ENCODE assay signal across 7 cellular contexts in the genomic region with DNA sequence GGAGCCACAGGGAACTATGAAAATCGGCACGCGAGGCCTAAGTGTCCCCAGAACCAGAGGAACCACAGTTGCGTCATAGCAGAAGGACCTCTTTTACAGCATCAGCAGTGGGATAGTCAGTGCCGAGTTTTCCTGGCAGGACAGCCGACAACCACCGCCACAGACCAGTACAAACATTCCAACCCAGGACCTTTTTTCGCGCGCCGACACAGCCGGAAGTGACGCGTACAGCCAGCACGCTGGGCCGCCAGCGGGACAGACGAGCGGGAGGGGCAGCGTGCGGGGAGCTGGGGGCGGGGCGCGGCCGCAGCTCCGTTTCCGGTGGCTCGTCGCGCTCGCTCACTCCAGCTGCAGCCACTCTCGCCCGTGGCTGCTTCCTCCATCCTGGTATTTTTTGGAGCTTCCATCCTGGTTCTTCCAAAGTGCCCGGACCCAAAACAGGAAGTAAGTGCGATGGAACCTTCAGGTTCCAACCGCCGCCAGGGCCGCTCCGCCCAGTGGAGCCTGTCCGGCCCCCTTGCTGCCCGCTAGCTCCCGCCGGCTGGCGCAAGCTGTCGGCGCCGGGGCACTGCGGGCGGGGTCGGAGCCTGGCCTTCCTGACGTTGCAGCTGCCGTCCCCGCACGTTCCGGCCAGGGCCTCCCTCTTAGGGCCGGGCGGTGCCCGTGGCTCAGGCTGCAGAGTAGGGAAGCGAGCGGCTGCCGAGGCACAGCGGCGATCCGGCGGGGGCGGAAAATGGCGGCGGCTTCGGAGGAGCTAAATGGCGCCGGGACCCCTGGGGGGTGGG. TPM values are rescaled to one million over a fixed set of nuclear protein-coding genes. Genes with fewer than 3 reads are reported as not detected.
DNase-seq lines count a peak whose midpoint lies in the region; ATAC-seq, FAIRE-seq and TF ChIP-seq lines count a peak whose summit lies in the region.

A gene with protein sequence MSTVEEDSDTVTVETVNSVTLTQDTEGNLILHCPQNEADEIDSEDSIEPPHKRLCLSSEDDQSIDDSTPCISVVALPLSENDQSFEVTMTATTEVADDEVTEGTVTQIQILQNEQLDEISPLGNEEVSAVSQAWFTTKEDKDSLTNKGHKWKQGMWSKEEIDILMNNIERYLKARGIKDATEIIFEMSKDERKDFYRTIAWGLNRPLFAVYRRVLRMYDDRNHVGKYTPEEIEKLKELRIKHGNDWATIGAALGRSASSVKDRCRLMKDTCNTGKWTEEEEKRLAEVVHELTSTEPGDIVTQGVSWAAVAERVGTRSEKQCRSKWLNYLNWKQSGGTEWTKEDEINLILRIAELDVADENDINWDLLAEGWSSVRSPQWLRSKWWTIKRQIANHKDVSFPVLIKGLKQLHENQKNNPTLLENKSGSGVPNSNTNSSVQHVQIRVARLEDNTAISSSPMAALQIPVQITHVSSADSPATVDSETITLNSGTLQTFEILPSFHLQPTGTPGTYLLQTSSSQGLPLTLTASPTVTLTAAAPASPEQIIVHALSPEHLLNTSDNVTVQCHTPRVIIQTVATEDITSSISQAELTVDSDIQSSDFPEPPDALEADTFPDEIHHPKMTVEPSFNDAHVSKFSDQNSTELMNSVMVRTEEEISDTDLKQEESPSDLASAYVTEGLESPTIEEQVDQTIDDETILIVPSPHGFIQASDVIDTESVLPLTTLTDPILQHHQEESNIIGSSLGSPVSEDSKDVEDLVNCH (plus strand): TSS at position 342 of the 785 bp plus-strand sequence. CDS start 12,489 bp downstream, outside the sequence.

- H3K36me3 ChIP-seq in hepatocyte (replicated peaks; ENCODE audit: insufficient read depth, low read depth) = no peaks in the 10 kb centered on the region

- peaks cover 13% of the 10 kb centered on the region for H3K4me1 ChIP-seq in hepatocyte (ENCODE audit: insufficient read depth)

- H4K20me1 ChIP-seq in hepatocyte (ENCODE audit: insufficient read depth, poor library complexity, severe bottlenecking) = peaks cover 35% of the 10 kb centered on the region

- no peaks in the 10 kb centered on the region for H3K9me2 ChIP-seq in hepatocyte (replicated peaks; ENCODE audit: insufficient read depth)

- peak; percentile 86 for FAIRE-seq in GM18507 (lab: Jason Lieb, UNC)

- WGBS in hepatocyte (ENCODE audit: low lambda C conversion rate, missing lambda C conversion rate) = under 1% methylated on average over 58 of the region's 71 CpGs

- peaks cover 42% of the 10 kb centered on the region for H3K79me2 ChIP-seq in hepatocyte

- H3K4me3 ChIP-seq in astrocyte of the cerebellum (ENCODE audit: low read depth, low read length) (peak within 1 kb of the TSS; percentile 80), hepatocyte (peak within 1 kb of the TSS; percentile 38)

- peak within 1 kb of the TSS; percentile 70 for H2AFZ ChIP-seq in hepatocyte

- DNase-seq in GM18507 (ENCODE audit: extremely low spot score, insufficient read length, low read depth) (peak; percentile 84), NCI-H2029 treated with DMSO at 0.1 percent for 48 hours (lab: John Stamatoyannopoulos, UW) (peak; percentile 77), T-helper 9 cell (peak; percentile 82), astrocyte of the cerebellum (ENCODE audit: low read depth) (peak; percentile 82), hepatocyte (ENCODE audit: low spot score) (peak; percentile 98), renal cortical epithelial cell (ENCODE audit: low read depth) (peak; percentile 89)

- H3K27me3 ChIP-seq in hepatocyte = no peaks in the 10 kb centered on the region

- in situ Hi-C loops in astrocyte of the cerebellum (cut with HindIII; ENCODE audit: low sequenced_read_pairs) = no loop called here

- peak; percentile 83 for ATAC-seq in HG02981 (IDR thresholded peaks at IDR 0.05; ENCODE audit: unreplicated experiment)

- TF ChIP-seq CTCF in astrocyte of the cerebellum (IDR thresholded peaks at IDR 0.05; ENCODE audit: low read depth, low read length, missing control alignments) (no peak), hepatocyte (IDR thresholded peaks at IDR 0.05; ENCODE audit: poor library complexity) (no peak)

- H3K4me2 ChIP-seq in hepatocyte = peak within 1 kb of the TSS; percentile 81

- no peaks in the 10 kb centered on the region for H3K9me3 ChIP-seq in hepatocyte (ENCODE audit: low read depth)

- peak within 1 kb of the TSS; percentile 98 for H3K27ac ChIP-seq in hepatocyte

RNA-seq across cellular contexts. Expression of the gene that starts here (rescaled TPM):
- total RNA-seq in hepatocyte (74.3 and 75.1 TPM in 2 replicates), renal cortical epithelial cell (23.8 and 95.5 TPM in 2 replicates)
- polyA plus RNA-seq in hepatocyte = 37.8 and 42.5 TPM in 2 replicates

Comparison
In these comparisons a context has a peak if more than half of its experiments do, and no peak if none do; other contexts are left out.
1. Peak in every context shown above with its lines: DNase-seq, ATAC-seq, H3K4me3 ChIP-seq and H3K27ac ChIP-seq.